8 cellular contexts compared by ENCODE assay signal in the genomic region with DNA sequence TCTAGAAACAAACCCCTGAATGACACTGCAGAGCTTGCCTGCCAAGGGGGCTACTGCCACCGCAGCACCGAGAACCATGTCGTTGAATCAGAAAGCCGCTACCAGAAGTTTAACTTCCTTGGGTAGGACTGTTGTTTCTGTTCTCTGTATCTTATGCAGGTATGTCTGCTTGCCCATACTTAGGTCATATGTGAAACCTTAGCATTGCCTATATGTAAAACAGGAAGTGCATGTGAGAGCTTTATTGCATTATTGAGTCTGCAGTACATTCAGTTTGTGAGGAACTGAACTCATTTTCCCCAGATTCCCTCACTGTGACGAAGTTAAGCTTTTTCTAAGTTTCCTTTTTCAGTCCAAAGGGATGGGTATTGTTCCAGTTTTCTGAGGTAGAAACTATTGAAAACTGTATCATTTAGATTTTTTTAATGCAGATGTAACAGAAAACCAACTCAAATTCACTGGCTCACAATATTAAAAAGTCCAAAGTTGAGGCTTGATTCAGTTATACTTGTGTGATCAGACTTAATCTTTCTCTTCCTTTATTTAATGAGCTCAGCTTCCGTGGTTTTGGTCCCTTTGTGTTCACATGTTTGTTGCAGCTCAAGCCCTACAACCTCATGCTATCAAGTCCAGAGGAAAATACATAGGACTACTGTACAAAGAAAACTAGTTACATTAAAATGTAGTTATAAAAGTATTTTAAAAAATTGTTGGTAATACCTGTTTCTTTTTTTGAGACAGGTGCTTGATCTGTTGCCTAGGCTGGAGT. TPM values are rescaled to one million over a fixed set of nuclear protein-coding genes. Genes with fewer than 3 reads are reported as not detected.
DNase-seq lines count a peak whose midpoint lies in the region; ATAC-seq lines count a peak whose summit lies in the region.

No MANE protein-coding gene starts in this region.

- H3K4me3 Mint-ChIP-seq in activated CD8-positive, alpha-beta memory T cell treated with anti-CD3 and anti-CD28 coated beads, Interleukin-2, amount 10 ng/mL, durations not matched to agents 7 days and 5 days, result no peak overlapping the region
- H3K4me3 Mint-ChIP-seq in stimulated activated effector memory CD8-positive, alpha-beta T cell treated with anti-CD3 and anti-CD28 coated beads, Interleukin-12 subunit alpha, Interleukin-12 subunit beta, amount 100 ng/mL, for 72 hours, result no peak overlapping the region

- H3K9me3 Mint-ChIP-seq in activated CD8-positive, alpha-beta memory T cell treated with anti-CD3 and anti-CD28 coated beads, Interleukin-2, amount 10 ng/mL, durations not matched to agents 7 days and 5 days (ENCODE audit: low read depth), result no peaks in the 10 kb centered on the region
- no peaks in the 10 kb centered on the region for H3K9me3 Mint-ChIP-seq in stimulated activated effector memory CD8-positive, alpha-beta T cell treated with anti-CD3 and anti-CD28 coated beads, Interleukin-12 subunit alpha, Interleukin-12 subunit beta, amount 100 ng/mL, for 72 hours

- CTCF ChIA-PET in activated CD8-positive, alpha-beta memory T cell treated with anti-CD3 and anti-CD28 coated beads, Interleukin-2, amount 10 ng/mL, durations not matched to agents 7 days and 5 days (lab: Charles Lee), result interaction anchor here (0.9 to 1.0 kb wide), 2 partner anchors 67 to 76 kb away, joined by 3 to 5 read pairs; no protein-coding TSS in a partner anchor

- peak; percentile 71 for ATAC-seq in activated CD8-positive, alpha-beta memory T cell treated with anti-CD3 and anti-CD28 coated beads, Interleukin-2, amount 10 ng/mL, durations not matched to agents 7 days and 5 days
- ATAC-seq in HG02981 (IDR thresholded peaks at IDR 0.05; ENCODE audit: unreplicated experiment), result peak; percentile 88
- peak; percentile 67 for ATAC-seq in stimulated activated effector memory CD8-positive, alpha-beta T cell treated with anti-CD3 and anti-CD28 coated beads, Interleukin-12 subunit alpha, Interleukin-12 subunit beta, amount 100 ng/mL, for 72 hours
- ATAC-seq in sciatic nerve, result no peak

- H3K27me3 Mint-ChIP-seq in activated CD8-positive, alpha-beta memory T cell treated with anti-CD3 and anti-CD28 coated beads, Interleukin-2, amount 10 ng/mL, durations not matched to agents 7 days and 5 days, result no peaks in the 10 kb centered on the region

- no peak for DNase-seq in activated CD8-positive, alpha-beta memory T cell treated with anti-CD3 and anti-CD28 coated beads, Interleukin-2, amount 10 ng/mL, durations not matched to agents 7 days and 5 days
- no peak for DNase-seq in activated CD8-positive, alpha-beta memory T cell treated with anti-CD3 and anti-CD28 coated beads for 24 hours
- DNase-seq in SKM-1 treated with dmso at 0.1 percent for 144 hours (lab: John Stamatoyannopoulos, UW; ENCODE audit: unreplicated experiment), result peak; percentile 47
- no peak for DNase-seq in stimulated activated effector memory CD8-positive, alpha-beta T cell treated with anti-CD3 and anti-CD28 coated beads, Interleukin-12 subunit alpha, Interleukin-12 subunit beta, amount 100 ng/mL, for 72 hours (ENCODE audit: low spot score in 2 of 2)
- DNase-seq in NCI-H1105 (lab: John Stamatoyannopoulos, UW), result no peak
- DNase-seq in sciatic nerve (ENCODE audit: low spot score), result no peak
- DNase-seq in DMS153 treated with DMSO at 0.1 percent for 48 hours (lab: John Stamatoyannopoulos, UW; ENCODE audit: unreplicated experiment), result no peak

- peaks cover 14% of the 10 kb centered on the region for H3K36me3 Mint-ChIP-seq in activated CD8-positive, alpha-beta memory T cell treated with anti-CD3 and anti-CD28 coated beads, Interleukin-2, amount 10 ng/mL, durations not matched to agents 7 days and 5 days
- peaks cover 12% of the 10 kb centered on the region for H3K36me3 Mint-ChIP-seq in stimulated activated effector memory CD8-positive, alpha-beta T cell treated with anti-CD3 and anti-CD28 coated beads, Interleukin-12 subunit alpha, Interleukin-12 subunit beta, amount 100 ng/mL, for 72 hours

- peaks cover 49% of the 10 kb centered on the region for H3K4me1 Mint-ChIP-seq in activated CD8-positive, alpha-beta memory T cell treated with anti-CD3 and anti-CD28 coated beads, Interleukin-2, amount 10 ng/mL, durations not matched to agents 7 days and 5 days
- peaks cover 63% of the 10 kb centered on the region for H3K4me1 Mint-ChIP-seq in stimulated activated effector memory CD8-positive, alpha-beta T cell treated with anti-CD3 and anti-CD28 coated beads, Interleukin-12 subunit alpha, Interleukin-12 subunit beta, amount 100 ng/mL, for 72 hours

- peak overlapping the region; percentile 64 for H3K27ac Mint-ChIP-seq in activated CD8-positive, alpha-beta memory T cell treated with anti-CD3 and anti-CD28 coated beads, Interleukin-2, amount 10 ng/mL, durations not matched to agents 7 days and 5 days
- H3K27ac Mint-ChIP-seq in stimulated activated effector memory CD8-positive, alpha-beta T cell treated with anti-CD3 and anti-CD28 coated beads, Interleukin-12 subunit alpha, Interleukin-12 subunit beta, amount 100 ng/mL, for 72 hours, result no peak overlapping the region

- intact Hi-C loops in sciatic nerve (cut with DNase I), result no loop called here

RNA-seq across cellular contexts. Expression of gene FBXO34, which starts 6.9 kb away (rescaled TPM):
- 10 to 100 TPM; 18.6 to 22.1 TPM for total RNA-seq in activated CD8-positive, alpha-beta memory T cell treated with anti-CD3 and anti-CD28 coated beads, Interleukin-2, amount 10 ng/mL, durations not matched to agents 7 days and 5 days
- 20.0 TPM for total RNA-seq in sciatic nerve
